Comparison of ENCODE assay signal across 17 cellular contexts in genomic region chr5:169424956-169425318, GRCh38.
"Had no signal": no experiment of that assay in that cellular context is flagged by ENCODE, and none has a peak within 500 bp of the region (broad histone marks: within the 10 kb centered on the region; RNA-seq: fewer than 3 reads in every experiment).

No MANE protein-coding gene starts in this region.

- H3K4me1 ChIP-seq: gastrocnemius medialis, parathyroid adenoma, right lobe of liver, stomach, thyroid gland had no signal

- H3K9me3 ChIP-seq: gastrocnemius medialis, neutrophil, right lobe of liver, stomach, thyroid gland had no signal

- H3K27me3 ChIP-seq: gastrocnemius medialis, neutrophil, right lobe of liver, stomach, thyroid gland had no signal

- H2AFZ ChIP-seq: parathyroid adenoma had no signal

- H3K4me3 ChIP-seq: gastrocnemius medialis, lung, right lobe of liver, stomach, thyroid gland had no signal

- DNase-seq: cerebellar nuclear complex; cortex of kidney; effector memory CD8-positive, alpha-beta T cell; gastrocnemius medialis; head of caudate nucleus; left ventricle myocardium superior; natural killer cell; right lobe of liver; stimulated activated CD4-positive, alpha-beta T cell treated with anti-CD3 and anti-CD28 coated beads, Interleukin-2, amount 100 ng/mL, for 24 hours; stimulated activated CD4-positive, alpha-beta T cell treated with anti-CD3 and anti-CD28 coated beads, Interleukin-4, amount 100 ng/mL, for 24 hours; stimulated activated naive CD4-positive, alpha-beta T cell treated with Interleukin-2 at 50 U/mL for 16 hours; stomach; thyroid gland had no signal

- H3K36me3 ChIP-seq: gastrocnemius medialis, neutrophil, right lobe of liver, stomach, thyroid gland had no signal

- ATAC-seq: effector memory CD8-positive, alpha-beta T cell; gastrocnemius medialis; left ventricle myocardium superior; natural killer cell; right lobe of liver; stimulated activated effector memory CD8-positive, alpha-beta T cell treated with anti-CD3 and anti-CD28 coated beads, Interleukin-12 subunit alpha, Interleukin-12 subunit beta, amount 100 ng/mL, for 72 hours had no signal
